In the genomic region with DNA sequence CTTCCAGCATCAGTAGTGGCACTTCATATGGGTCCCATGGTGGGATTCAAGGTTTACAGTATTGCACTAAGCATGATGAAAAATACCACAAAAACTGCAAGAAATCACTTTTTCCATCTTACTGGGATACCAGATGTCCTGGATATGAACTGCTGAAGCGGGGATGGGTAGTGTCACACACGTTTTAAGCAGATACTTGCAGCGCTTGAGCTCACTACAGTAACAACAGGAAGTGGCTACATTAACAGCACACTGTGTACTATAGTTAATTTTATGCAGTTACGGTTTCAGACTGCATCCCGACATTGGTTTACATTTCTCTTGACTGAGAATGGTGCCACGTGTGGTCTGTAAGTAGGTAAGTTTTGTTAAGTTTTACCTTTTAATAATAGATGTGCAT, we compare ENCODE assay signal across 1 cellular context.
TF ChIP-seq lines count a peak whose summit lies in the region.

No MANE protein-coding gene starts in this region.

TF ChIP-seq in HCT116, 20 proteins besides CTCF, POLR2A, EP300 and RAD21:
- no peak for TF ChIP-seq CEBPB (IDR thresholded peaks at IDR 0.05; ENCODE audit: low read depth)
- no peak for TF ChIP-seq ZFX (IDR thresholded peaks at IDR 0.05)
- TF ChIP-seq SIN3A (IDR thresholded peaks at IDR 0.05; ENCODE audit: low read depth): no peak
- TF ChIP-seq SP1 (IDR thresholded peaks at IDR 0.05; ENCODE audit: low read depth): no peak
- TF ChIP-seq, protein P1, sequence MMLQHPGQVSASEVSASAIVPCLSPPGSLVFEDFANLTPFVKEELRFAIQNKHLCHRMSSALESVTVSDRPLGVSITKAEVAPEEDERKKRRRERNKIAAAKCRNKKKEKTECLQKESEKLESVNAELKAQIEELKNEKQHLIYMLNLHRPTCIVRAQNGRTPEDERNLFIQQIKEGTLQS (IDR thresholded peaks at IDR 0.05): no peak
- TF ChIP-seq, protein P2, sequence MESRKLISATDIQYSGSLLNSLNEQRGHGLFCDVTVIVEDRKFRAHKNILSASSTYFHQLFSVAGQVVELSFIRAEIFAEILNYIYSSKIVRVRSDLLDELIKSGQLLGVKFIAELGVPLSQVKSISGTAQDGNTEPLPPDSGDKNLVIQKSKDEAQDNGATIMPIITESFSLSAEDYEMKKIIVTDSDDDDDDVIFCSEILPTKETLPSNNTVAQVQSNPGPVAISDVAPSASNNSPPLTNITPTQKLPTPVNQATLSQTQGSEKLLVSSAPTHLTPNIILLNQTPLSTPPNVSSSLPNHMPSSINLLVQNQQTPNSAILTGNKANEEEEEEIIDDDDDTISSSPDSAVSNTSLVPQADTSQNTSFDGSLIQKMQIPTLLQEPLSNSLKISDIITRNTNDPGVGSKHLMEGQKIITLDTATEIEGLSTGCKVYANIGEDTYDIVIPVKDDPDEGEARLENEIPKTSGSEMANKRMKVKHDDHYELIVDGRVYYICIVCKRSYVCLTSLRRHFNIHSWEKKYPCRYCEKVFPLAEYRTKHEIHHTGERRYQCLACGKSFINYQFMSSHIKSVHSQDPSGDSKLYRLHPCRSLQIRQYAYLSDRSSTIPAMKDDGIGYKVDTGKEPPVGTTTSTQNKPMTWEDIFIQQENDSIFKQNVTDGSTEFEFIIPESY (IDR thresholded peaks at IDR 0.05; ENCODE audit: extremely low read depth, insufficient replicate concordance, low read length): no peak
- TF ChIP-seq FOSL1 (IDR thresholded peaks at IDR 0.05; ENCODE audit: low read depth): no peak
- TF ChIP-seq JUND (IDR thresholded peaks at IDR 0.05): no peak
- TF ChIP-seq ZNF274 (IDR thresholded peaks at IDR 0.05; ENCODE audit: low read depth, low read length): no peak
- TF ChIP-seq EZH2phosphoT487 (IDR thresholded peaks at IDR 0.05; ENCODE audit: borderline replicate concordance): no peak
- TF ChIP-seq EGR1 (IDR thresholded peaks at IDR 0.05; ENCODE audit: low read depth): no peak
- TF ChIP-seq, protein P3, sequence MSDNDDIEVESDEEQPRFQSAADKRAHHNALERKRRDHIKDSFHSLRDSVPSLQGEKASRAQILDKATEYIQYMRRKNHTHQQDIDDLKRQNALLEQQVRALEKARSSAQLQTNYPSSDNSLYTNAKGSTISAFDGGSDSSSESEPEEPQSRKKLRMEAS (IDR thresholded peaks at IDR 0.05): no peak
- TF ChIP-seq ELF1 (IDR thresholded peaks at IDR 0.05; ENCODE audit: borderline replicate concordance, low read depth): no peak
- no peak for TF ChIP-seq SRF (IDR thresholded peaks at IDR 0.05; ENCODE audit: low read depth)
- TF ChIP-seq, protein P4, sequence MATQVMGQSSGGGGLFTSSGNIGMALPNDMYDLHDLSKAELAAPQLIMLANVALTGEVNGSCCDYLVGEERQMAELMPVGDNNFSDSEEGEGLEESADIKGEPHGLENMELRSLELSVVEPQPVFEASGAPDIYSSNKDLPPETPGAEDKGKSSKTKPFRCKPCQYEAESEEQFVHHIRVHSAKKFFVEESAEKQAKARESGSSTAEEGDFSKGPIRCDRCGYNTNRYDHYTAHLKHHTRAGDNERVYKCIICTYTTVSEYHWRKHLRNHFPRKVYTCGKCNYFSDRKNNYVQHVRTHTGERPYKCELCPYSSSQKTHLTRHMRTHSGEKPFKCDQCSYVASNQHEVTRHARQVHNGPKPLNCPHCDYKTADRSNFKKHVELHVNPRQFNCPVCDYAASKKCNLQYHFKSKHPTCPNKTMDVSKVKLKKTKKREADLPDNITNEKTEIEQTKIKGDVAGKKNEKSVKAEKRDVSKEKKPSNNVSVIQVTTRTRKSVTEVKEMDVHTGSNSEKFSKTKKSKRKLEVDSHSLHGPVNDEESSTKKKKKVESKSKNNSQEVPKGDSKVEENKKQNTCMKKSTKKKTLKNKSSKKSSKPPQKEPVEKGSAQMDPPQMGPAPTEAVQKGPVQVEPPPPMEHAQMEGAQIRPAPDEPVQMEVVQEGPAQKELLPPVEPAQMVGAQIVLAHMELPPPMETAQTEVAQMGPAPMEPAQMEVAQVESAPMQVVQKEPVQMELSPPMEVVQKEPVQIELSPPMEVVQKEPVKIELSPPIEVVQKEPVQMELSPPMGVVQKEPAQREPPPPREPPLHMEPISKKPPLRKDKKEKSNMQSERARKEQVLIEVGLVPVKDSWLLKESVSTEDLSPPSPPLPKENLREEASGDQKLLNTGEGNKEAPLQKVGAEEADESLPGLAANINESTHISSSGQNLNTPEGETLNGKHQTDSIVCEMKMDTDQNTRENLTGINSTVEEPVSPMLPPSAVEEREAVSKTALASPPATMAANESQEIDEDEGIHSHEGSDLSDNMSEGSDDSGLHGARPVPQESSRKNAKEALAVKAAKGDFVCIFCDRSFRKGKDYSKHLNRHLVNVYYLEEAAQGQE (IDR thresholded peaks at IDR 0.05; ENCODE audit: low read depth): no peak
- no peak for TF ChIP-seq EZH2 (IDR thresholded peaks at IDR 0.05)
- TF ChIP-seq POLR2AphosphoS5 (IDR thresholded peaks at IDR 0.05; ENCODE audit: low read depth, low read length): no peak
- TF ChIP-seq CBX3 (IDR thresholded peaks at IDR 0.05; ENCODE audit: low read depth): no peak
- no peak for TF ChIP-seq YY1 (IDR thresholded peaks at IDR 0.05; ENCODE audit: extremely low read depth, insufficient replicate concordance, low read depth, low read length)
